8 cellular contexts compared by ENCODE assay signal in the genomic region with DNA sequence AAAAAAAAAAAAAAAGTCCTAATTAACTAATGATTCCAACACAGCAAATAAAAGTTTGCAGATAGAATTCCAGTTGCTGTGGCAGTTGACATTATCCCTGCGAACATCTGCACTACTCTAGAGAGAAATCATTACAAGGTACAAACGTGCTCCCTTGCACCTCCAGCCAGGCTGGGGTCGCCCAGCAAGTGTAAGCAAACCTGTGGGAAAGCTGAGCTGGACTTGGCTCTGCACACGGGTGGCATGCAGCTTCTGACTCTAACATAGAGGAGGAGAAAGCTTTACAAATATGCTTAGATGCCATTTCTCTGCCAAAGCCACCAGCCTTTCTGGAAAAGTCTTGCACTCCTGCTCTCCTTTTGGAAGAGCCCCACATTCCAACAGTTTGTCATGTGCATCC.
"Had no signal": no experiment of that assay in that cellular context is flagged by ENCODE, and none has a peak within 500 bp of the region (broad histone marks: within the 10 kb centered on the region; RNA-seq: fewer than 3 reads in every experiment).

No MANE protein-coding gene starts in this region.

- FAIRE-seq: H1, H54, K562 had no signal

- ATAC-seq: GM23338, K562 had no signal

- H3K27ac ChIP-seq: HL-60 had no signal

- H2AFZ ChIP-seq: GM23338 had no signal

- H3K27ac Mint-ChIP-seq: GM23338, H9 had no signal

- DNase-seq: H9, HCEC 1CT, IMR-90 had no signal

- H3K4me2 ChIP-seq: GM23338 had no signal

- H3K9me3 Mint-ChIP-seq: GM23338, H9 had no signal

- H3K4me3 ChIP-seq: GM23338, K562 had no signal

- H3K4me3 Mint-ChIP-seq: GM23338, H9 had no signal
